Comparison of ENCODE assay signal across 1 cellular context in the genomic region with DNA sequence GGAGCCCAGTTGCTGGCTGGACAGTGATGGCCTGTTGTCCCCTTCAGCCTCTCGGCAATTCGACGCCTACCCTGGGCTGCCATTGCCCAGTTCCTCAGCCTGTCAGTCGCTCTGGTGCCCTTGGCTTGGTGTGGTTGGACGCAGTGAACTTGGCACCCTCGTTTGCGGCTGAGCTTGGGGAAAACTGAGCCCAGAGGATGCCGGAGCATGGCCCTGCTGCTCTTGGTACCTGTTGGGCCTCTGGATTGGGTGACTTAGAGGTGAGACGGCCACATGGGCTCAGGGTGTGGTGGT.
TF ChIP-seq lines count a peak whose summit lies in the region.

No MANE protein-coding gene starts in this region.

TF ChIP-seq in WTC11, 78 proteins besides CTCF, POLR2A, EP300 and RAD21 (continued from another document):
- TF ChIP-seq, protein P1, sequence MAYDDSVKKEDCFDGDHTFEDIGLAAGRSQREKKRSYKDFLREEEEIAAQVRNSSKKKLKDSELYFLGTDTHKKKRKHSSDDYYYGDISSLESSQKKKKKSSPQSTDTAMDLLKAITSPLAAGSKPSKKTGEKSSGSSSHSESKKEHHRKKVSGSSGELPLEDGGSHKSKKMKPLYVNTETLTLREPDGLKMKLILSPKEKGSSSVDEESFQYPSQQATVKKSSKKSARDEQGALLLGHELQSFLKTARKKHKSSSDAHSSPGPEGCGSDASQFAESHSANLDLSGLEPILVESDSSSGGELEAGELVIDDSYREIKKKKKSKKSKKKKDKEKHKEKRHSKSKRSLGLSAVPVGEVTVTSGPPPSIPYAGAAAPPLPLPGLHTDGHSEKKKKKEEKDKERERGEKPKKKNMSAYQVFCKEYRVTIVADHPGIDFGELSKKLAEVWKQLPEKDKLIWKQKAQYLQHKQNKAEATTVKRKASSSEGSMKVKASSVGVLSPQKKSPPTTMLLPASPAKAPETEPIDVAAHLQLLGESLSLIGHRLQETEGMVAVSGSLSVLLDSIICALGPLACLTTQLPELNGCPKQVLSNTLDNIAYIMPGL (CRISPR knock-in tag; IDR thresholded peaks at IDR 0.05): no peak
- TF ChIP-seq USF2 (CRISPR knock-in tag; IDR thresholded peaks at IDR 0.05): no peak
- no peak for TF ChIP-seq MYBL2 (CRISPR knock-in tag; IDR thresholded peaks at IDR 0.05)
- TF ChIP-seq, protein P2, sequence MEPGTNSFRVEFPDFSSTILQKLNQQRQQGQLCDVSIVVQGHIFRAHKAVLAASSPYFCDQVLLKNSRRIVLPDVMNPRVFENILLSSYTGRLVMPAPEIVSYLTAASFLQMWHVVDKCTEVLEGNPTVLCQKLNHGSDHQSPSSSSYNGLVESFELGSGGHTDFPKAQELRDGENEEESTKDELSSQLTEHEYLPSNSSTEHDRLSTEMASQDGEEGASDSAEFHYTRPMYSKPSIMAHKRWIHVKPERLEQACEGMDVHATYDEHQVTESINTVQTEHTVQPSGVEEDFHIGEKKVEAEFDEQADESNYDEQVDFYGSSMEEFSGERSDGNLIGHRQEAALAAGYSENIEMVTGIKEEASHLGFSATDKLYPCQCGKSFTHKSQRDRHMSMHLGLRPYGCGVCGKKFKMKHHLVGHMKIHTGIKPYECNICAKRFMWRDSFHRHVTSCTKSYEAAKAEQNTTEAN (CRISPR knock-in tag; IDR thresholded peaks at IDR 0.05): no peak
- TF ChIP-seq E2F4 (CRISPR knock-in tag; IDR thresholded peaks at IDR 0.05; ENCODE audit: borderline replicate concordance, low read depth): no peak
- TF ChIP-seq ETV6 (CRISPR knock-in tag; IDR thresholded peaks at IDR 0.05): no peak
- no peak for TF ChIP-seq GRHL2 (CRISPR knock-in tag; IDR thresholded peaks at IDR 0.05; ENCODE audit: insufficient replicate concordance, severe bottlenecking)
- no peak for TF ChIP-seq GTF2I (CRISPR knock-in tag; conservative IDR thresholded peaks at IDR 0.05)
- TF ChIP-seq ZNF396 (CRISPR knock-in tag; IDR thresholded peaks at IDR 0.05; ENCODE audit: borderline replicate concordance): no peak
- no peak for TF ChIP-seq PRRX2 (CRISPR knock-in tag; IDR thresholded peaks at IDR 0.05)
- no peak for TF ChIP-seq SOX15 (CRISPR knock-in tag; IDR thresholded peaks at IDR 0.05)
- TF ChIP-seq JUN (CRISPR knock-in tag; IDR thresholded peaks at IDR 0.05): no peak
- TF ChIP-seq ZNF317 (CRISPR knock-in tag; IDR thresholded peaks at IDR 0.05; ENCODE audit: borderline replicate concordance, low read depth): no peak
